1 cellular context compared by ENCODE assay signal in genomic region chr7:107632466-107632865, GRCh38.
TF ChIP-seq lines count a peak whose summit lies in the region.

No MANE protein-coding gene starts in this region.

TF ChIP-seq in GM23338, 12 proteins besides CTCF, POLR2A, EP300 and RAD21 (continued from another document):
- TF ChIP-seq ZNF462 (CRISPR knock-in tag; IDR thresholded peaks at IDR 0.05) (no peak), EZH2phosphoT487 (IDR thresholded peaks at IDR 0.05; ENCODE audit: unreplicated experiment) (no peak), NANOG (IDR thresholded peaks at IDR 0.05; ENCODE audit: borderline replicate concordance) (no peak), JUNB (IDR thresholded peaks at IDR 0.05; ENCODE audit: unreplicated experiment) (no peak), EZH2 (IDR thresholded peaks at IDR 0.05; ENCODE audit: low read depth, unreplicated experiment) (no peak), STAT1 (IDR thresholded peaks at IDR 0.05; ENCODE audit: unreplicated experiment) (no peak), ZNF331 (CRISPR knock-in tag; IDR thresholded peaks at IDR 0.05; ENCODE audit: low read depth) (no peak), CREB1 (CRISPR knock-in tag; IDR thresholded peaks at IDR 0.05; ENCODE audit: low read depth) (no peak)
